ENCODE assay signal across 1 cellular context in the genomic region with DNA sequence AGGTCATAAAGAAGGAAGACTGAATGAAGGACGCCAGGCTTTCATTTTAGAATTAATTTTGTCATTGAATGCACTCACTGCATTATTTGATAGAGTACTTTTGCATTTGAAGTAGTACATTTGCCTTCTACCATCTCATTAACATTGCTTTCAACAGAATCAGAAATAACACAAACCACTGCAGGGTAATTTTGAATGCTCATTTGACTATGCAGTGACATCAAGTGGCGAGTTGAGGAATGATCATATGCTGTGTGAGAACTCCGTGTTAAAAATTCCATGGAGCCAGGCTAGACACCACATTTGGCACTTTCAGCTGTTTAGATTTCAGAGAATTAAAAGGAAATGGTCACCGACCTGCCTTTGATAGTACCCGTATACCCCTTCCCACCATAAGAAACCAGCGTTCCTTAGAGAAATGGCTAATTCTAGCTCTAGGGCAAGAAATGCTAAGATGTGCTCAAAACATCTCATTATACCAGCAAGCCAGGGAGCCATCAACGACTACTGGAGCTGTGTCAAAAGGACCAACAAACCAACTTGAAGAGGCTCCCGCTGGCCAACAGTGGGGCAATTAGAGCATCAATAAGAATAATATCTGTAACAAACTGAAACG.
TF ChIP-seq lines count a peak whose summit lies in the region.

No MANE protein-coding gene starts in this region.

TF ChIP-seq in H1, 55 proteins besides CTCF, POLR2A, EP300 and RAD21:
- TF ChIP-seq, protein P1, sequence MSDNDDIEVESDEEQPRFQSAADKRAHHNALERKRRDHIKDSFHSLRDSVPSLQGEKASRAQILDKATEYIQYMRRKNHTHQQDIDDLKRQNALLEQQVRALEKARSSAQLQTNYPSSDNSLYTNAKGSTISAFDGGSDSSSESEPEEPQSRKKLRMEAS (IDR thresholded peaks at IDR 0.05), result no peak
- TF ChIP-seq TCF12 (IDR thresholded peaks at IDR 0.05; ENCODE audit: low read depth, low read length) (no peak), KDM5A (IDR thresholded peaks at IDR 0.05; ENCODE audit: low read length) (no peak), RNF2 (IDR thresholded peaks at IDR 0.05; ENCODE audit: borderline replicate concordance, low read depth, low read length, missing control alignments, poor library complexity, severe bottlenecking) (no peak), BACH1 (IDR thresholded peaks at IDR 0.05; ENCODE audit: low read length) (no peak), SP4 (IDR thresholded peaks at IDR 0.05; ENCODE audit: low read length) (no peak), SP2 (IDR thresholded peaks at IDR 0.05; ENCODE audit: low read length) (no peak), JUND (IDR thresholded peaks at IDR 0.05; ENCODE audit: low read length) (no peak), ASH2L (IDR thresholded peaks at IDR 0.05; ENCODE audit: low read length) (no peak), KDM1A (IDR thresholded peaks at IDR 0.05; ENCODE audit: borderline replicate concordance, low read length) (no peak)
